34 cellular contexts compared by ENCODE assay signal in genomic region chr7:55405856-55406541, GRCh38. TPM values are rescaled to one million over a fixed set of nuclear protein-coding genes. Genes with fewer than 3 reads are reported as not detected.
DNase-seq lines count a peak whose midpoint lies in the region; ATAC-seq and TF ChIP-seq lines count a peak whose summit lies in the region.
"Had no signal": no experiment of that assay in that cellular context is flagged by ENCODE, and none has a peak within 500 bp of the region (broad histone marks: within the 10 kb centered on the region; RNA-seq: fewer than 3 reads in every experiment).

No MANE protein-coding gene starts in this region.

- no peaks in the 10 kb centered on the region for H3K27me3 Mint-ChIP-seq in naive thymus-derived CD8-positive, alpha-beta T cell
- H3K27me3 Mint-ChIP-seq: activated CD8-positive, alpha-beta T cell treated with anti-CD3 and anti-CD28 coated beads for 36 hours; activated naive CD8-positive, alpha-beta T cell had no signal

- peak overlapping the region in 2 of 10 donors; percentile 37 to 69 for H3K27ac Mint-ChIP-seq in naive thymus-derived CD8-positive, alpha-beta T cell
- H3K27ac Mint-ChIP-seq: activated CD8-positive, alpha-beta T cell treated with anti-CD3 and anti-CD28 coated beads for 36 hours; activated naive CD8-positive, alpha-beta T cell; activated T-helper 2 cell treated with anti-CD3 and anti-CD28 coated beads, Interferon-gamma antibody, Interleukin-2, Interleukin-4, amounts not matched to agents 10 μg/mL and 5 μg/mL and 100 μg/mL, durations not matched to agents 14 hours and 24 hours and 36 hours; CD8-positive, alpha-beta T cell; stimulated activated effector memory CD8-positive, alpha-beta T cell treated with anti-CD3 and anti-CD28 coated beads, Interleukin-12 subunit alpha, Interleukin-12 subunit beta, amount 100 ng/mL, for 72 hours had no signal

- POLR2A ChIA-PET in naive thymus-derived CD8-positive, alpha-beta T cell (lab: Charles Lee) = no interaction called here

- DNase-seq in NCI-H2081 (lab: John Stamatoyannopoulos, UW) (peak; percentile 28 to 74), NCI-H2081 treated with DMSO at 0.1 percent for 48 hours (lab: John Stamatoyannopoulos, UW) (no peak), NCI-H345 (lab: John Stamatoyannopoulos, UW) (peak; percentile 78), thyroid gland (peak; percentile 52 to 64)
- DNase-seq in naive thymus-derived CD8-positive, alpha-beta T cell = no peak
- DNase-seq in stimulated activated naive CD4-positive, alpha-beta T cell (lab: John Stamatoyannopoulos, UW) = no peak
- DNase-seq: 8988T; activated CD4-positive, alpha-beta T cell treated with anti-CD3 and anti-CD28 coated beads for 1 hour; activated CD8-positive, alpha-beta T cell treated with anti-CD3 and anti-CD28 coated beads for 36 hours; anterior cingulate cortex; CD8-positive, alpha-beta T cell; colonic mucosa; DMS153; effector memory CD4-positive, alpha-beta T cell; foreskin fibroblast; GDM1; heart left ventricle; kidney glomerular epithelial cell; NCI-H1417; NCI-H526 treated with DMSO at 0.1 percent for 48 hours; posterior cingulate gyrus; RPMI8226; stimulated activated CD4-positive, alpha-beta T cell treated with anti-CD3 and anti-CD28 coated beads, Interleukin-4, amount 100 ng/mL, for 24 hours; uterus had no signal

- H3K9me3 Mint-ChIP-seq in naive thymus-derived CD8-positive, alpha-beta T cell = no peaks in the 10 kb centered on the region
- H3K9me3 Mint-ChIP-seq: activated CD8-positive, alpha-beta T cell treated with anti-CD3 and anti-CD28 coated beads for 36 hours; activated T-helper 2 cell treated with anti-CD3 and anti-CD28 coated beads, Interferon-gamma antibody, Interleukin-2, Interleukin-4, amounts not matched to agents 10 μg/mL and 5 μg/mL and 100 μg/mL, durations not matched to agents 14 hours and 24 hours and 36 hours; CD8-positive, alpha-beta T cell; stimulated activated effector memory CD8-positive, alpha-beta T cell treated with anti-CD3 and anti-CD28 coated beads, Interleukin-12 subunit alpha, Interleukin-12 subunit beta, amount 100 ng/mL, for 72 hours had no signal

- peaks cover 0 to 42% (median 8%) of the 10 kb centered on the region in 3 donors for H3K36me3 Mint-ChIP-seq in naive thymus-derived CD8-positive, alpha-beta T cell

- H3K4me3 Mint-ChIP-seq in naive thymus-derived CD8-positive, alpha-beta T cell = no peak overlapping the region
- H3K4me3 Mint-ChIP-seq: activated CD8-positive, alpha-beta T cell treated with anti-CD3 and anti-CD28 coated beads for 36 hours; activated naive CD8-positive, alpha-beta T cell; CD8-positive, alpha-beta T cell; stimulated activated effector memory CD8-positive, alpha-beta T cell treated with anti-CD3 and anti-CD28 coated beads, Interleukin-12 subunit alpha, Interleukin-12 subunit beta, amount 100 ng/mL, for 72 hours had no signal

- H3K9me3 ChIP-seq in duodenal mucosa (ENCODE audit: control insufficient read depth in 1 of 2, low read length in 2 of 2) (no peaks in the 10 kb centered on the region), thyroid gland (no peaks in the 10 kb centered on the region)
- H3K9me3 ChIP-seq: colonic mucosa, heart left ventricle, suprapubic skin, uterus had no signal

- 55 to 57% methylated on average over 12 to 16 of the region's 16 CpGs for WGBS in thyroid gland, 2 donors

- H3K4me1 Mint-ChIP-seq in naive thymus-derived CD8-positive, alpha-beta T cell = no peaks in the 10 kb centered on the region
- H3K4me1 Mint-ChIP-seq: stimulated activated effector memory CD8-positive, alpha-beta T cell treated with anti-CD3 and anti-CD28 coated beads, Interleukin-12 subunit alpha, Interleukin-12 subunit beta, amount 100 ng/mL, for 72 hours had no signal

- H3K27ac ChIP-seq in duodenal mucosa (ENCODE audit: low read depth, low read length) = no peak overlapping the region
- H3K27ac ChIP-seq in thyroid gland = peak overlapping the region in 1 of 3 donors; percentile 27
- H3K27ac ChIP-seq: colonic mucosa, heart left ventricle, SK-N-MC, suprapubic skin, uterus had no signal

- H3K27me3 ChIP-seq in duodenal mucosa (ENCODE audit: control insufficient read depth in 1 of 2, insufficient read depth in 2 of 2, low read length in 2 of 2) = no peaks in the 10 kb centered on the region
- H3K27me3 ChIP-seq in thyroid gland = no peaks in the 10 kb centered on the region
- H3K27me3 ChIP-seq: colonic mucosa, heart left ventricle, suprapubic skin, uterus had no signal

- TF ChIP-seq CTCF in thyroid gland (IDR thresholded peaks at IDR 0.05) = no peak

- ATAC-seq in naive thymus-derived CD8-positive, alpha-beta T cell = no peak
- ATAC-seq in GM18858 (IDR thresholded peaks at IDR 0.05; ENCODE audit: unreplicated experiment) = no peak
- ATAC-seq: activated CD8-positive, alpha-beta T cell treated with anti-CD3 and anti-CD28 coated beads for 36 hours; CD8-positive, alpha-beta T cell; HCT116; heart left ventricle; sciatic nerve; stimulated activated effector memory CD8-positive, alpha-beta T cell treated with anti-CD3 and anti-CD28 coated beads, Interleukin-12 subunit alpha, Interleukin-12 subunit beta, amount 100 ng/mL, for 72 hours had no signal

- TF ChIP-seq POLR2A in thyroid gland (IDR thresholded peaks at IDR 0.05) = no peak

- H3K36me3 ChIP-seq in duodenal mucosa (ENCODE audit: control insufficient read depth in 1 of 2, insufficient read depth in 2 of 2, low read length in 2 of 2) (peaks cover 0 to 3% of the 10 kb centered on the region in 2 donors), thyroid gland (no peaks in the 10 kb centered on the region)
- H3K36me3 ChIP-seq: colonic mucosa, uterus had no signal

- intact Hi-C loops in thyroid gland (cut with DNase I) = no loop called here

- H3K4me3 ChIP-seq in duodenal mucosa (ENCODE audit: low read depth in 1 of 2, low read length in 2 of 2) (peak overlapping the region; percentile 19 to 34), thyroid gland (replicated peaks in 1 of 3) (no peak overlapping the region)
- H3K4me3 ChIP-seq: colonic mucosa, heart left ventricle, lung, SK-N-MC, suprapubic skin, uterus had no signal

- H3K4me1 ChIP-seq in duodenal mucosa (ENCODE audit: control insufficient read depth in 1 of 2, insufficient read depth in 2 of 2, low read length in 2 of 2) = peaks cover 26 to 31% of the 10 kb centered on the region in 2 donors
- H3K4me1 ChIP-seq in thyroid gland = peaks cover 14 to 15% of the 10 kb centered on the region in 2 donors
- H3K4me1 ChIP-seq: colonic mucosa, heart left ventricle, suprapubic skin, uterus had no signal

- peak overlapping the region in 1 of 2 donors; percentile 16 for H3K9ac ChIP-seq in duodenal mucosa (ENCODE audit: low read depth in 1 of 2, low read length in 2 of 2)

RNA-seq across cellular contexts. Expression of gene LANCL2, which starts 40.9 kb away (rescaled TPM):
- total RNA-seq in thyroid gland = 10 to 100 TPM; 14.5 to 32.5 (median 24.3) TPM
- 1 to 10 TPM; 4.9 to 6.4 TPM for total RNA-seq in naive thymus-derived CD8-positive, alpha-beta T cell
- 1 to 10 TPM; 4.6 to 7.0 (median 5.7) TPM for polyA plus RNA-seq in naive thymus-derived CD8-positive, alpha-beta T cell

Comparison
In these comparisons a context has a peak if more than half of its experiments do, and no peak if none do; other contexts are left out.
1. DNase-seq: peak in NCI-H2081 (2 of 2), NCI-H345 (single experiment) and thyroid gland (2 of 2); none in NCI-H2081 treated with DMSO at 0.1 percent for 48 hours (single experiment), naive thymus-derived CD8-positive, alpha-beta T cell (0 of 10) and stimulated activated naive CD4-positive, alpha-beta T cell (0 of 6).
2. H3K4me3 ChIP-seq: peak in duodenal mucosa (2 of 2); none in thyroid gland (0 of 3).